Comparison of ENCODE assay signal across 8 cellular contexts in genomic region chr3:13073042-13073906, GRCh38. TPM values are rescaled to one million over a fixed set of nuclear protein-coding genes. Genes with fewer than 3 reads are reported as not detected.
DNase-seq lines count a peak whose midpoint lies in the region; ATAC-seq and TF ChIP-seq lines count a peak whose summit lies in the region.

Gene IQSEC1, minus strand, starts transcription at chr3:13073429. Its CDS starts 415 bp downstream, at chr3:13073014.

- no peak within 1 kb of the TSS for H3K4me3 ChIP-seq in choroid plexus epithelial cell (ENCODE audit: low read depth, low read length)
- H3K4me3 ChIP-seq in lung: no peak within 1 kb of the TSS

- H3K4me1 ChIP-seq in lung (ENCODE audit: control insufficient read depth in 2 of 2, insufficient read depth in 2 of 2, low read length in 2 of 2): no peaks in the 10 kb centered on the region

- no peak for TF ChIP-seq CTCF in choroid plexus epithelial cell (conservative IDR thresholded peaks at IDR 0.05; ENCODE audit: low read depth, low read length)
- TF ChIP-seq CTCF in lung (IDR thresholded peaks at IDR 0.05; ENCODE audit: control extremely low read depth, extremely low read depth): no peak

- ATAC-seq in HG03469 (IDR thresholded peaks at IDR 0.05; ENCODE audit: unreplicated experiment) (peak; percentile 36), lung (ENCODE audit: insufficient read depth, low FRiP score) (no peak)

- 6 to 8% methylated on average over 83 to 86 of the region's 86 CpGs for WGBS in lung, 2 donors

- DNase-seq in AG08395 (ENCODE audit: low spot score) (peak; percentile 24), GM19238 (ENCODE audit: insufficient read length, low spot score) (peak; percentile 82), choroid plexus epithelial cell (ENCODE audit: low read depth) (peak; percentile 9), lung (ENCODE audit: low spot score) (no peak), epidermal melanocyte (ENCODE audit: insufficient read length, low spot score) (no peak)
- peak; percentile 82 for DNase-seq in activated CD4-positive, alpha-beta T cell treated with anti-CD3 and anti-CD28 coated beads for 48 hours
- peak; percentile 22 to 45 (median 44) for DNase-seq in stimulated activated CD4-positive, alpha-beta T cell treated with anti-CD3 and anti-CD28 coated beads, TNF-alpha, amount 100 ng/mL, for 4 hours (ENCODE audit: low read depth in 3 of 3)

- peaks cover 0 to 8% of the 10 kb centered on the region in 2 donors for H3K9me3 ChIP-seq in lung (ENCODE audit: control insufficient read depth in 2 of 2, insufficient read depth in 1 of 2, low read length in 1 of 2)

- peaks cover 9% of the 10 kb centered on the region for H3K27me3 ChIP-seq in lung (ENCODE audit: control insufficient read depth, insufficient read depth)

- H3K27ac ChIP-seq in lung (ENCODE audit: low read depth in 1 of 2, low read length in 1 of 2): no peak within 1 kb of the TSS

- no peaks in the 10 kb centered on the region for H3K36me3 ChIP-seq in lung (ENCODE audit: control insufficient read depth in 2 of 2, insufficient read depth in 2 of 2, low read length in 2 of 2)

RNA-seq across cellular contexts. Expression of gene IQSEC1, which starts in this region (rescaled TPM):
- total RNA-seq in lung: 10 to 100 TPM; 34.2 to 69.1 TPM
- polyA plus RNA-seq in lung: 10 to 100 TPM; 13.9 to 28.0 TPM

Comparison
In these comparisons a context has a peak if more than half of its experiments do, and no peak if none do; other contexts are left out.
1. DNase-seq: peak in AG08395 (single experiment), GM19238 (single experiment), activated CD4-positive, alpha-beta T cell treated with anti-CD3 and anti-CD28 coated beads for 48 hours (single experiment), choroid plexus epithelial cell (single experiment) and stimulated activated CD4-positive, alpha-beta T cell treated with anti-CD3 and anti-CD28 coated beads, TNF-alpha, amount 100 ng/mL, for 4 hours (3 of 3); none in lung (single experiment) and epidermal melanocyte (single experiment).